ENCODE assay signal across 12 cellular contexts in genomic region chr20:4060054-4060795, GRCh38. TPM values are rescaled to one million over a fixed set of nuclear protein-coding genes. Genes with fewer than 3 reads are reported as not detected.
A peak's percentile ranks its signal among the peaks of the same experiment; 100 is the strongest.
DNase-seq lines count a peak whose midpoint lies in the region; ATAC-seq and TF ChIP-seq lines count a peak whose summit lies in the region.
"Had no signal": no experiment of that assay in that cellular context is flagged by ENCODE, and none has a peak within 500 bp of the region (broad histone marks: within the 10 kb centered on the region; RNA-seq: fewer than 3 reads in every experiment).

No MANE protein-coding gene starts in this region.

- ATAC-seq in CD4-positive, alpha-beta T cell (ENCODE audit: poor library complexity) = no peak
- ATAC-seq in GM23338 = no peak
- ATAC-seq: T-helper 17 cell had no signal

- TF ChIP-seq CTCF in CD4-positive, alpha-beta T cell (IDR thresholded peaks at IDR 0.05) = no peak
- no peak for TF ChIP-seq CTCF in GM23338 (conservative IDR thresholded peaks at IDR 0.05; ENCODE audit: low read depth in 2 of 2)
- TF ChIP-seq CTCF in OCI-LY3 (IDR thresholded peaks at IDR 0.05; ENCODE audit: low read depth, low read length) = no peak

- no peaks in the 10 kb centered on the region for H3K36me3 Mint-ChIP-seq in CD4-positive, alpha-beta T cell (ENCODE audit: low read depth)
- no peaks in the 10 kb centered on the region for H3K36me3 Mint-ChIP-seq in GM23338 (ENCODE audit: low read depth)
- H3K36me3 Mint-ChIP-seq: activated naive CD8-positive, alpha-beta T cell had no signal

- H2AFZ ChIP-seq in GM23338 (peak overlapping the region; percentile 58; the same call in 1 of the 2 replicates), OCI-LY3 (ENCODE audit: low read depth, low read length) (peak overlapping the region; percentile 66; the same call in 1 of the 2 replicates)

- no peaks in the 10 kb centered on the region for H3K9me3 Mint-ChIP-seq in CD4-positive, alpha-beta T cell
- no peaks in the 10 kb centered on the region for H3K9me3 Mint-ChIP-seq in GM23338

- H3K4me1 Mint-ChIP-seq in CD4-positive, alpha-beta T cell (ENCODE audit: low read depth) = peaks cover 18% of the 10 kb centered on the region
- peaks cover 35% of the 10 kb centered on the region for H3K4me1 Mint-ChIP-seq in GM23338

- H3K79me2 ChIP-seq in GM23338 (replicated peaks; ENCODE audit: insufficient read depth) = no peaks in the 10 kb centered on the region
- no peaks in the 10 kb centered on the region for H3K79me2 ChIP-seq in OCI-LY3 (ENCODE audit: low read length)

- H3K4me3 ChIP-seq in GM23338 (no peak overlapping the region), OCI-LY3 (ENCODE audit: low read length) (no peak overlapping the region)

- H3K4me3 Mint-ChIP-seq in CD4-positive, alpha-beta T cell = no peak overlapping the region
- H3K4me3 Mint-ChIP-seq in GM23338 = no peak overlapping the region
- H3K4me3 Mint-ChIP-seq: activated naive CD8-positive, alpha-beta T cell; T-helper 17 cell had no signal

- H3K4me2 ChIP-seq in GM23338 (no peak overlapping the region), OCI-LY3 (ENCODE audit: low read length) (peak overlapping the region; percentile 27)

- no peaks in the 10 kb centered on the region for H3K27me3 ChIP-seq in CD4-positive, alpha-beta T cell (ENCODE audit: control insufficient read depth, insufficient read depth, low read length)
- H3K27me3 ChIP-seq in GM23338 (ENCODE audit: insufficient read depth) (no peaks in the 10 kb centered on the region), OCI-LY3 (ENCODE audit: low read depth, low read length) (no peaks in the 10 kb centered on the region)

- DNase-seq in CD4-positive, alpha-beta T cell = no peak
- DNase-seq in GM23338 (ENCODE audit: low spot score) (no peak), mucosa of gallbladder (ENCODE audit: low spot score) (peak; percentile 79), NCI-H128 (lab: John Stamatoyannopoulos, UW; ENCODE audit: unreplicated experiment) (no peak), NCI-H2227 (lab: John Stamatoyannopoulos, UW; ENCODE audit: unreplicated experiment) (no peak), activated gamma-delta T cell (lab: John Stamatoyannopoulos, UW) (no peak), NCI-H1092 treated with DMSO at 0.1 percent for 48 hours (lab: John Stamatoyannopoulos, UW) (no peak)
- DNase-seq: COR-L47, NCI-H1048, T-helper 17 cell had no signal

- H3K4me1 ChIP-seq in GM23338 (ENCODE audit: insufficient read depth) = peaks cover 19% of the 10 kb centered on the region
- H3K4me1 ChIP-seq in OCI-LY3 (ENCODE audit: low read length) = peaks cover 44% of the 10 kb centered on the region

- no peak overlapping the region for H3K27ac ChIP-seq in CD4-positive, alpha-beta T cell (ENCODE audit: low read depth, low read length)
- H3K27ac ChIP-seq in GM23338 (ENCODE audit: low read depth) (no peak overlapping the region), OCI-LY3 (ENCODE audit: low read length) (no peak overlapping the region)

- H3K9ac ChIP-seq in OCI-LY3 (ENCODE audit: low read length) = no peak overlapping the region

- H3K36me3 ChIP-seq in GM23338 (ENCODE audit: insufficient read depth) (no peaks in the 10 kb centered on the region), OCI-LY3 (replicated peaks; ENCODE audit: low read depth, low read length) (peaks cover 4% of the 10 kb centered on the region)

- POLR2A ChIA-PET in CD4-positive, alpha-beta T cell (lab: Charles Lee) = no interaction called here

- no peaks in the 10 kb centered on the region for H3F3A ChIP-seq in GM23338 (replicated peaks; ENCODE audit: low read depth)

- H3K27me3 Mint-ChIP-seq in CD4-positive, alpha-beta T cell = no peaks in the 10 kb centered on the region
- peaks cover 18% of the 10 kb centered on the region for H3K27me3 Mint-ChIP-seq in GM23338 (ENCODE audit: insufficient read depth, low read depth, poor library complexity)

- CTCF ChIA-PET in CD4-positive, alpha-beta T cell (lab: Charles Lee) = no interaction called here

- no peaks in the 10 kb centered on the region for H3K9me3 ChIP-seq in CD4-positive, alpha-beta T cell (ENCODE audit: control insufficient read depth, low read length)
- H3K9me3 ChIP-seq in OCI-LY3 (ENCODE audit: insufficient read depth, low read length) = no peaks in the 10 kb centered on the region

- peaks cover 7% of the 10 kb centered on the region; the same call in 1 of the 2 replicates for H3K9me2 ChIP-seq in GM23338 (ENCODE audit: insufficient read depth)

- H4K20me1 ChIP-seq in GM23338 (replicated peaks; ENCODE audit: insufficient read depth) (no peaks in the 10 kb centered on the region), OCI-LY3 (ENCODE audit: insufficient read depth, low read length) (no peaks in the 10 kb centered on the region)

- intact Hi-C loops in CD4-positive, alpha-beta T cell (cut with DNase I, micrococcal nuclease) = no loop called here

- peak overlapping the region; percentile 25 for H3K27ac Mint-ChIP-seq in CD4-positive, alpha-beta T cell
- no peak overlapping the region for H3K27ac Mint-ChIP-seq in GM23338
- H3K27ac Mint-ChIP-seq: activated naive CD8-positive, alpha-beta T cell; T-helper 17 cell had no signal

TF ChIP-seq in GM23338, 12 proteins besides CTCF, POLR2A, EP300 and RAD21 (continues in another document):
- no peak for TF ChIP-seq CREB1 (CRISPR knock-in tag; IDR thresholded peaks at IDR 0.05; ENCODE audit: low read depth)
- TF ChIP-seq ZNF114 (CRISPR knock-in tag; IDR thresholded peaks at IDR 0.05) = no peak
- no peak for TF ChIP-seq EZH2phosphoT487 (IDR thresholded peaks at IDR 0.05; ENCODE audit: unreplicated experiment)
- TF ChIP-seq, protein P1, sequence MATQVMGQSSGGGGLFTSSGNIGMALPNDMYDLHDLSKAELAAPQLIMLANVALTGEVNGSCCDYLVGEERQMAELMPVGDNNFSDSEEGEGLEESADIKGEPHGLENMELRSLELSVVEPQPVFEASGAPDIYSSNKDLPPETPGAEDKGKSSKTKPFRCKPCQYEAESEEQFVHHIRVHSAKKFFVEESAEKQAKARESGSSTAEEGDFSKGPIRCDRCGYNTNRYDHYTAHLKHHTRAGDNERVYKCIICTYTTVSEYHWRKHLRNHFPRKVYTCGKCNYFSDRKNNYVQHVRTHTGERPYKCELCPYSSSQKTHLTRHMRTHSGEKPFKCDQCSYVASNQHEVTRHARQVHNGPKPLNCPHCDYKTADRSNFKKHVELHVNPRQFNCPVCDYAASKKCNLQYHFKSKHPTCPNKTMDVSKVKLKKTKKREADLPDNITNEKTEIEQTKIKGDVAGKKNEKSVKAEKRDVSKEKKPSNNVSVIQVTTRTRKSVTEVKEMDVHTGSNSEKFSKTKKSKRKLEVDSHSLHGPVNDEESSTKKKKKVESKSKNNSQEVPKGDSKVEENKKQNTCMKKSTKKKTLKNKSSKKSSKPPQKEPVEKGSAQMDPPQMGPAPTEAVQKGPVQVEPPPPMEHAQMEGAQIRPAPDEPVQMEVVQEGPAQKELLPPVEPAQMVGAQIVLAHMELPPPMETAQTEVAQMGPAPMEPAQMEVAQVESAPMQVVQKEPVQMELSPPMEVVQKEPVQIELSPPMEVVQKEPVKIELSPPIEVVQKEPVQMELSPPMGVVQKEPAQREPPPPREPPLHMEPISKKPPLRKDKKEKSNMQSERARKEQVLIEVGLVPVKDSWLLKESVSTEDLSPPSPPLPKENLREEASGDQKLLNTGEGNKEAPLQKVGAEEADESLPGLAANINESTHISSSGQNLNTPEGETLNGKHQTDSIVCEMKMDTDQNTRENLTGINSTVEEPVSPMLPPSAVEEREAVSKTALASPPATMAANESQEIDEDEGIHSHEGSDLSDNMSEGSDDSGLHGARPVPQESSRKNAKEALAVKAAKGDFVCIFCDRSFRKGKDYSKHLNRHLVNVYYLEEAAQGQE (IDR thresholded peaks at IDR 0.05; ENCODE audit: unreplicated experiment) = no peak
- TF ChIP-seq ETS1 (IDR thresholded peaks at IDR 0.05) = no peak
- TF ChIP-seq EZH2 (IDR thresholded peaks at IDR 0.05; ENCODE audit: low read depth, unreplicated experiment) = no peak
- no peak for TF ChIP-seq STAT1 (IDR thresholded peaks at IDR 0.05; ENCODE audit: unreplicated experiment)

RNA-seq across cellular contexts. Expression of gene RNF24, which starts 44.9 kb away (rescaled TPM):
- total RNA-seq in CD4-positive, alpha-beta T cell = 1 to 10 TPM; 6.8 to 8.1 TPM
- 6.9 and 10.0 TPM in 2 replicates for total RNA-seq in GM23338 (2014; rRNA removed; shearing (Covaris generic))
- polyA plus RNA-seq in GM23338 (2016; fragmentation: Nextera tagmentation; extraction: Ambion mirVana) = 10.2 and 10.3 TPM in 2 replicates
- 9.4 TPM for total RNA-seq in mucosa of gallbladder
